Comparison of ENCODE assay signal across 1 cellular context in the genomic region with DNA sequence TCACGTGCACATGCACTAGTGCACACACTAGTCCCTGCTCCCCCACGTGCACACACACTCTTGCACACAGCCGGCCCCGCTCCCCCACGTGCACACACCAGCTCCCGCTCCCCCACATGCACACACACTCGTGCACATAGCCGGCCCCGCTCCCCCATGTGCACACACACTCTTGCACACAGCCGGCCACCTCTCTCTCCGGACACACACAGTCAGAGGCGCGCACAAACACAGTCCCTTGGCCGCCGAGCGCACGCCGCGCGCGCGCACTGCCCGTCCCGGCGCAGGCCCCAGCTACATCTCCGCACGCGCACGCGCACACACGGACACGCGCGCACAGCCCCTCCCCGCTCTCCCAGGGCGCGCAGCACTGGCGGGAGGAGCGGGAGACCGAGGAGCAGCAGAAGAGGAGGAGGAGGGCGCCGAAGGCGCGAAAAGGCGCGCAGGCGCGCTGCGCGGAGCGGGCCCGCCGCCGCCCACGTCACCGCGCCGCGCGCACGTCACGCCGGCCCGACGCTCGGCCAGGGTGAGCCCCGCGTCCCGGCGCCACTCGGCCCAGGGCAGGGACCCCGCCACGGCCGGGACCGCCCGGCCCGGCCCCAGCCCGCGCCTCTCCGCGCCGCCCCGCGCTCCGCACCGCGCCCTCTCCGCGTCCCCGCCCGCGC.
TF ChIP-seq lines count a peak whose summit lies in the region.

TSS of gene TFDP1 (plus strand) at position 549 of the 665 bp plus-strand sequence. CDS start 1,085 bp downstream, outside the sequence.

TF ChIP-seq in liver, 16 proteins besides CTCF, POLR2A, EP300 and RAD21 (continued from another document):
- TF ChIP-seq ATF3 (IDR thresholded peaks at IDR 0.05) (no peak), SP1 (IDR thresholded peaks at IDR 0.05) (no peak)
- TF ChIP-seq, protein P1, sequence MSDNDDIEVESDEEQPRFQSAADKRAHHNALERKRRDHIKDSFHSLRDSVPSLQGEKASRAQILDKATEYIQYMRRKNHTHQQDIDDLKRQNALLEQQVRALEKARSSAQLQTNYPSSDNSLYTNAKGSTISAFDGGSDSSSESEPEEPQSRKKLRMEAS (IDR thresholded peaks at IDR 0.05): no peak
